14 cellular contexts compared by ENCODE assay signal in the genomic region with DNA sequence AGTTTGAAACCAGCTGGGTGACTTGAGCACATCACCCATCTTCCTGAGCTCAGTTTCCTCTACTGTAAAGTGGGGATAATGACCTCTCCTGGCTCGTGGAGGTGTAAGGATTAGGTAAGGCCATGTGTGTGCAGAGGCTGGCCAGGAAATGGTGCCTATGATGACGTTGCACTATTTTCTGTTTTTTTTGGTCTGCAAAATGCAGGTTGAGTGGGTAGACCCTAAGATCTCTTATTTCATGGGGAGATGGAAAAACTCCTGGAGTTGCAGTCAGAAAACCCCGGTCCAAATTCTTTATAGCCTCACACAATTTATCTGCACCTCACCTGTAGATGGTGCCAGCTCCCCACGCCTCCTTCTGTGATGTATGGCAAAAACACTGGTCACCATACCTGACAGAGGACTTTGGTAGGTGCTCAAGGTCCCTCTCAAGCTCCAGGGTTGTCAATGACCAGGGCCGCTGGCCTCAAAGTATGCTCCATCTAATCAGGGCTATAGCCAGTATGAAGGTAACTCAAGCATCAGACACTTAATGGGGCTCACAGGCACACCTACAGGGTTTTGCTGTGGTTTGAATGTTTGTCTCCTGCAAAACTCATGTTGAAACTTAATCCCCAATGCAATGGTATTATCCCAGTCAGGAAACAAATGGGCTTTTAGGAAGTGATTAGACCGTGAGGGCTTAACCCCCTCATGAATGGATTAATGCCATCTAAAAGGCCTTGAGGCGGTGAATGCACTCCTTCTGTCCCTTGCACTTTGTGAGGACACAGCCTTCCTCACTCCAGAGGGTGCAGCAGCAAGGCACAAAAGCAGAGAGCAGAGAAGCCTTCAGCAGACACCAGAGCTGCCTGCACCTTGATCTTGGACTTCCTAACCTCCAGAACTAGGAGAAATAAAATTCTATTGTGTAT. TPM values are rescaled to one million over a fixed set of nuclear protein-coding genes. Genes with fewer than 3 reads are reported as not detected.
DNase-seq lines count a peak whose midpoint lies in the region; FAIRE-seq and TF ChIP-seq lines count a peak whose summit lies in the region.
"Had no signal": no experiment of that assay in that cellular context is flagged by ENCODE, and none has a peak within 500 bp of the region (broad histone marks: within the 10 kb centered on the region; RNA-seq: fewer than 3 reads in every experiment).

No MANE protein-coding gene starts in this region.

- dilution Hi-C loops in keratinocyte (cut with MboI; ENCODE audit: extremely low pct_ligation_motif_present, low sequenced_read_pairs) = no loop called here

- TF ChIP-seq CTCF in GM12865 (IDR thresholded peaks at IDR 0.05; ENCODE audit: insufficient read depth, low read depth, low read length, missing control alignments) (peak; percentile 31), PC-9 (conservative IDR thresholded peaks at IDR 0.05) (peak; percentile 68), keratinocyte (optimal IDR thresholded peaks at IDR 0.05 in 1 of 3, IDR thresholded peaks at IDR 0.05 in 1 of 3, conservative IDR thresholded peaks at IDR 0.05 in 1 of 3; ENCODE audit: extremely low read depth in 1 of 3, insufficient read depth in 2 of 3, low read length in 3 of 3) (peak; percentile 30 to 69 (median 58)), CD14-positive monocyte (IDR thresholded peaks at IDR 0.05) (no peak)

- no peaks in the 10 kb centered on the region for H4K20me1 ChIP-seq in PC-9 (ENCODE audit: insufficient read depth)
- H4K20me1 ChIP-seq in keratinocyte (ENCODE audit: control insufficient read depth, extremely low read depth, insufficient read depth, low read length) = peaks cover 6% of the 10 kb centered on the region

- CTCF ChIA-PET in PC-9 (lab: Charles Lee) = interaction anchor here (0.7 to 2.1 kb wide), 2 partner anchors 9 to 42 kb away, joined by 3 to 9 read pairs; no protein-coding TSS in a partner anchor

- H3K79me2 ChIP-seq in PC-9 (ENCODE audit: low read depth) = no peaks in the 10 kb centered on the region
- no peaks in the 10 kb centered on the region for H3K79me2 ChIP-seq in keratinocyte (ENCODE audit: control insufficient read depth, insufficient read depth, low read length)

- H2AFZ ChIP-seq in PC-9 (no peak overlapping the region), keratinocyte (ENCODE audit: control insufficient read depth, low read length) (no peak overlapping the region)

- no peaks in the 10 kb centered on the region for H3K36me3 ChIP-seq in PC-9 (ENCODE audit: low read depth)
- no peaks in the 10 kb centered on the region for H3K36me3 ChIP-seq in keratinocyte (ENCODE audit: control insufficient read depth in 2 of 2, extremely low read depth in 1 of 2, insufficient read depth in 2 of 2, low read length in 2 of 2)
- H3K36me3 ChIP-seq: SJSA1, thyroid gland had no signal

- no TSS peak for BruUV-seq in PC-9 (replicated peaks; lab: Mats Ljungman, UMichigan)

- H3K4me1 ChIP-seq in PC-9 (replicated peaks; ENCODE audit: insufficient read depth) = 0 out of 2 replicates have a peak, but pooled peaks cover 3% of the 10 kb centered on the region
- no peaks in the 10 kb centered on the region for H3K4me1 ChIP-seq in keratinocyte (ENCODE audit: control insufficient read depth, extremely low read depth, insufficient read depth, low read length)
- H3K4me1 ChIP-seq: SJSA1 had no signal

- H3K9ac ChIP-seq in keratinocyte (ENCODE audit: control insufficient read depth, extremely low read depth, insufficient read depth, low read length) = no peak overlapping the region

- no peak overlapping the region for H3K4me2 ChIP-seq in PC-9
- H3K4me2 ChIP-seq in keratinocyte (ENCODE audit: control insufficient read depth, extremely low read depth, insufficient read depth, low read depth, low read length) = no peak overlapping the region

- H3F3A ChIP-seq in PC-9 (ENCODE audit: insufficient read depth, low read depth) = no peaks in the 10 kb centered on the region

- no peaks in the 10 kb centered on the region for H3K4me1 Mint-ChIP-seq in CD14-positive monocyte
- H3K4me1 Mint-ChIP-seq: activated CD4-positive, alpha-beta T cell treated with anti-CD3 and anti-CD28 coated beads, Interleukin-2, amount 10 ng/mL, durations not matched to agents 7 days and 5 days; mesothelial cell of epicardium had no signal

- DNase-seq in D341Med (ENCODE audit: low spot score) (peak; percentile 65), GM12865 (ENCODE audit: low read depth) (no peak), PC-9 (peak in 1 of 2 experiments; percentile 2), keratinocyte (ENCODE audit: low read depth, low spot score) (no peak), NCI-H2171 (lab: John Stamatoyannopoulos, UW) (no peak), CD14-positive monocyte (ENCODE audit: low spot score) (no peak)
- DNase-seq in effector CD8-positive, alpha-beta T cell (lab: John Stamatoyannopoulos, UW) = no peak
- DNase-seq: activated CD4-positive, alpha-beta T cell treated with anti-CD3 and anti-CD28 coated beads, Interleukin-2, amount 10 ng/mL, durations not matched to agents 7 days and 5 days; NCI-H1105; thyroid gland had no signal

- H3K36me3 Mint-ChIP-seq in CD14-positive monocyte = no peaks in the 10 kb centered on the region
- H3K36me3 Mint-ChIP-seq: activated naive CD8-positive, alpha-beta T cell had no signal

- no peaks in the 10 kb centered on the region for H3K9me2 ChIP-seq in PC-9 (ENCODE audit: insufficient read depth)

- no peak for FAIRE-seq in keratinocyte (lab: Jason Lieb, UNC)
- FAIRE-seq: GM19239 had no signal

- H3K9me3 ChIP-seq in PC-9 (ENCODE audit: insufficient read depth, low read depth) (no peaks in the 10 kb centered on the region), keratinocyte (ENCODE audit: control insufficient read depth, low read depth, low read length) (no peaks in the 10 kb centered on the region)
- H3K9me3 ChIP-seq: SJSA1, thyroid gland had no signal

- no peak overlapping the region for H3K27ac ChIP-seq in PC-9
- no peak overlapping the region for H3K27ac ChIP-seq in keratinocyte (ENCODE audit: control insufficient read depth, insufficient read depth, low read length)
- H3K27ac ChIP-seq: SJSA1, thyroid gland had no signal

- H3K9me1 ChIP-seq in keratinocyte (ENCODE audit: control insufficient read depth, extremely low read depth, insufficient read depth, low read length) = no peaks in the 10 kb centered on the region

- H3K27ac Mint-ChIP-seq in CD14-positive monocyte = no peak overlapping the region
- H3K27ac Mint-ChIP-seq: activated CD4-positive, alpha-beta T cell treated with anti-CD3 and anti-CD28 coated beads, Interleukin-2, amount 10 ng/mL, durations not matched to agents 7 days and 5 days; activated naive CD8-positive, alpha-beta T cell; mesothelial cell of epicardium had no signal

- intact Hi-C loops in PC-9 (cut with micrococcal nuclease; ENCODE audit: unreplicated experiment) (loop anchor here (1.0 to 5.0 kb wide), 2 partner anchors 42 to 221 kb away; no protein-coding TSS in a partner anchor), CD14-positive monocyte (cut with micrococcal nuclease) (no loop called here)

- H3K9me3 Mint-ChIP-seq in CD14-positive monocyte = no peaks in the 10 kb centered on the region
- H3K9me3 Mint-ChIP-seq: activated CD4-positive, alpha-beta T cell treated with anti-CD3 and anti-CD28 coated beads, Interleukin-2, amount 10 ng/mL, durations not matched to agents 7 days and 5 days; mesothelial cell of epicardium had no signal

- peaks cover 0 to 13% (median 4%) of the 10 kb centered on the region in 3 donors for H3K27me3 Mint-ChIP-seq in CD14-positive monocyte (ENCODE audit: low read depth in 3 of 3)
- H3K27me3 Mint-ChIP-seq: activated CD4-positive, alpha-beta T cell treated with anti-CD3 and anti-CD28 coated beads, Interleukin-2, amount 10 ng/mL, durations not matched to agents 7 days and 5 days had no signal

- H3K4me3 ChIP-seq in GM12865 (ENCODE audit: low read depth, low read length) (no peak overlapping the region), PC-9 (no peak overlapping the region), keratinocyte (ENCODE audit: control insufficient read depth in 2 of 3, extremely low read depth in 1 of 3, insufficient read depth in 2 of 3, low read depth in 1 of 3, low read length in 3 of 3) (no peak overlapping the region)
- H3K4me3 ChIP-seq: SJSA1, thyroid gland had no signal

- POLR2A ChIA-PET in PC-9 (lab: Charles Lee; ENCODE audit: unreplicated experiment) = no interaction called here

- H3K4me3 Mint-ChIP-seq in CD14-positive monocyte = no peak overlapping the region
- H3K4me3 Mint-ChIP-seq: activated CD4-positive, alpha-beta T cell treated with anti-CD3 and anti-CD28 coated beads, Interleukin-2, amount 10 ng/mL, durations not matched to agents 7 days and 5 days; activated naive CD8-positive, alpha-beta T cell; mesothelial cell of epicardium had no signal

- H3K27me3 ChIP-seq in PC-9 (ENCODE audit: insufficient read depth, low read depth) (peaks cover 16% of the 10 kb centered on the region; the same call in 1 of the 2 replicates), keratinocyte (ENCODE audit: control insufficient read depth, extremely low read depth, insufficient read depth, low read length) (peaks cover 4% of the 10 kb centered on the region)
- H3K27me3 ChIP-seq: SJSA1, thyroid gland had no signal

RNA-seq across cellular contexts. Expression of gene C14orf132, which starts 17.6 kb away (rescaled TPM):
- total RNA-seq in PC-9 (2021) = not detected in 2 replicates
- polyA plus RNA-seq in keratinocyte (0.53 to 1.9 TPM (median 1.3 TPM) in 3 replicates), CD14-positive monocyte (not detected)
- polyA plus RNA-seq in keratinocyte (2011; ENCODE audit: low read depth) = 0.60 TPM
- polyA plus RNA-seq in keratinocyte (2011; cell fraction: cytosol; rRNA removed) = 0.57 and 1.3 TPM in 2 replicates
- 1.3 and 2.1 TPM in 2 replicates for polyA plus RNA-seq in keratinocyte (2011; cell fraction: nucleus; rRNA removed)
- 0.90 and 1.2 TPM in 2 replicates for polyA plus RNA-seq in keratinocyte (2012; ENCODE audit: low replicate concordance)
- 1.5 TPM in 3 replicates for polyA minus RNA-seq in keratinocyte
- polyA minus RNA-seq in keratinocyte (2011; cell fraction: cytosol; rRNA and poly(A)+ RNA removed) = 0.77 TPM
- polyA minus RNA-seq in keratinocyte (2011; cell fraction: nucleus; rRNA and poly(A)+ RNA removed) = 1.7 and 2.0 TPM in 2 replicates
